In genomic region chr5:169796731-169797130, GRCh38 we compare ENCODE assay signal across 22 cellular contexts.
DNase-seq lines count a peak whose midpoint lies in the region; ATAC-seq lines count a peak whose summit lies in the region.
"Had no signal": no experiment of that assay in that cellular context is flagged by ENCODE, and none has a peak within 500 bp of the region (broad histone marks: within the 10 kb centered on the region; RNA-seq: fewer than 3 reads in every experiment).

No MANE protein-coding gene starts in this region.

- H3K27me3 Mint-ChIP-seq in activated CD4-positive, alpha-beta T cell treated with anti-CD3 and anti-CD28 coated beads, Interleukin-2, amount 10 ng/mL, durations not matched to agents 24 days and 14 days = no peaks in the 10 kb centered on the region
- no peaks in the 10 kb centered on the region for H3K27me3 Mint-ChIP-seq in activated T-helper 2 cell treated with anti-CD3 and anti-CD28 coated beads, Interferon-gamma antibody, Interleukin-2, Interleukin-4, amounts not matched to agents 10 μg/mL and 5 μg/mL and 100 μg/mL, durations not matched to agents 14 hours and 24 hours and 36 hours (ENCODE audit: low read depth)
- H3K27me3 Mint-ChIP-seq in naive B cell = no peaks in the 10 kb centered on the region
- H3K27me3 Mint-ChIP-seq: CD4-positive, CD25-positive, alpha-beta regulatory T cell; dendritic cell treated with granulocyte-macrophage colony-stimulating factor and Interleukin-4, amounts not matched to agents 40 ng/mL and 50 ng/mL, for 4 days had no signal

- DNase-seq in activated CD4-positive, alpha-beta T cell treated with anti-CD3 and anti-CD28 coated beads, Interleukin-2, amount 10 ng/mL, durations not matched to agents 24 days and 14 days = no peak
- no peak for DNase-seq in activated CD4-positive, alpha-beta T cell treated with anti-CD3 and anti-CD28 coated beads, Interleukin-2, amount 50 U/mL, for 4 hours
- DNase-seq in GM23248 (peak; percentile 42), naive B cell (no peak), NCI-H1092 (lab: John Stamatoyannopoulos, UW) (no peak)
- no peak for DNase-seq in activated T-helper 2 cell treated with anti-CD3 and anti-CD28 coated beads, Interferon-gamma antibody, Interleukin-2, Interleukin-4, amounts not matched to agents 10 μg/mL and 5 μg/mL and 100 μg/mL, durations not matched to agents 14 hours and 24 hours and 36 hours (ENCODE audit: low spot score)
- no peak for DNase-seq in effector CD4-positive, alpha-beta T cell
- DNase-seq: activated T-cell treated with anti-CD3 and anti-CD28 coated beads for 4 hours; aorta; CD4-positive, CD25-positive, alpha-beta regulatory T cell; erythroblast; kidney; mucosa of descending colon; NCI-H1105; NCI-H82; RPMI8226; stimulated activated CD4-positive, alpha-beta T cell treated with anti-CD3 and anti-CD28 coated beads, Interleukin-4, amount 100 ng/mL, for 24 hours; SW 1271; trophoblast cell had no signal

- H3K36me3 Mint-ChIP-seq in activated CD4-positive, alpha-beta T cell treated with anti-CD3 and anti-CD28 coated beads, Interleukin-2, amount 10 ng/mL, durations not matched to agents 24 days and 14 days (ENCODE audit: low read depth) = peaks cover 58% of the 10 kb centered on the region
- peaks cover 63% of the 10 kb centered on the region for H3K36me3 Mint-ChIP-seq in activated T-helper 2 cell treated with anti-CD3 and anti-CD28 coated beads, Interferon-gamma antibody, Interleukin-2, Interleukin-4, amounts not matched to agents 10 μg/mL and 5 μg/mL and 100 μg/mL, durations not matched to agents 14 hours and 24 hours and 36 hours (ENCODE audit: low read depth)
- H3K36me3 Mint-ChIP-seq in naive B cell = peaks cover 38 to 40% of the 10 kb centered on the region in 2 donors
- H3K36me3 Mint-ChIP-seq: WTC11 had no signal

- intact Hi-C loops in activated CD4-positive, alpha-beta T cell treated with anti-CD3 and anti-CD28 coated beads, Interleukin-2, amount 10 ng/mL, durations not matched to agents 24 days and 14 days (cut with micrococcal nuclease) = loop anchor here (1.0 kb wide), 1 partner anchor 9 kb away; no protein-coding TSS in a partner anchor
- intact Hi-C loops in activated T-helper 2 cell treated with anti-CD3 and anti-CD28 coated beads, Interferon-gamma antibody, Interleukin-2, Interleukin-4, amounts not matched to agents 10 μg/mL and 5 μg/mL and 100 μg/mL, durations not matched to agents 14 hours and 24 hours and 36 hours (cut with micrococcal nuclease) = no loop called here

- H3K79me2 ChIP-seq in GM23248 (ENCODE audit: insufficient read depth) = no peaks in the 10 kb centered on the region

- no peaks in the 10 kb centered on the region for H3K9me3 ChIP-seq in GM23248 (ENCODE audit: low read depth)
- H3K9me3 ChIP-seq: mucosa of descending colon had no signal

- peaks cover 15% of the 10 kb centered on the region for H3F3A ChIP-seq in GM23248 (ENCODE audit: insufficient read depth)

- no peaks in the 10 kb centered on the region for H3K9me3 Mint-ChIP-seq in activated CD4-positive, alpha-beta T cell treated with anti-CD3 and anti-CD28 coated beads, Interleukin-2, amount 10 ng/mL, durations not matched to agents 24 days and 14 days
- no peaks in the 10 kb centered on the region for H3K9me3 Mint-ChIP-seq in activated T-helper 2 cell treated with anti-CD3 and anti-CD28 coated beads, Interferon-gamma antibody, Interleukin-2, Interleukin-4, amounts not matched to agents 10 μg/mL and 5 μg/mL and 100 μg/mL, durations not matched to agents 14 hours and 24 hours and 36 hours
- no peaks in the 10 kb centered on the region for H3K9me3 Mint-ChIP-seq in naive B cell
- H3K9me3 Mint-ChIP-seq: dendritic cell treated with granulocyte-macrophage colony-stimulating factor and Interleukin-4, amounts not matched to agents 40 ng/mL and 50 ng/mL, for 4 days; WTC11 had no signal

- peaks cover 26% of the 10 kb centered on the region for H3K4me1 Mint-ChIP-seq in activated CD4-positive, alpha-beta T cell treated with anti-CD3 and anti-CD28 coated beads, Interleukin-2, amount 10 ng/mL, durations not matched to agents 24 days and 14 days
- peaks cover 38% of the 10 kb centered on the region for H3K4me1 Mint-ChIP-seq in activated T-helper 2 cell treated with anti-CD3 and anti-CD28 coated beads, Interferon-gamma antibody, Interleukin-2, Interleukin-4, amounts not matched to agents 10 μg/mL and 5 μg/mL and 100 μg/mL, durations not matched to agents 14 hours and 24 hours and 36 hours (ENCODE audit: low read depth)
- peaks cover 5 to 22% (median 9%) of the 10 kb centered on the region in 3 donors for H3K4me1 Mint-ChIP-seq in naive B cell

- peak overlapping the region; percentile 24 for H3K4me3 Mint-ChIP-seq in activated CD4-positive, alpha-beta T cell treated with anti-CD3 and anti-CD28 coated beads, Interleukin-2, amount 10 ng/mL, durations not matched to agents 24 days and 14 days
- H3K4me3 Mint-ChIP-seq in activated T-helper 2 cell treated with anti-CD3 and anti-CD28 coated beads, Interferon-gamma antibody, Interleukin-2, Interleukin-4, amounts not matched to agents 10 μg/mL and 5 μg/mL and 100 μg/mL, durations not matched to agents 14 hours and 24 hours and 36 hours (ENCODE audit: low read depth) = no peak overlapping the region
- H3K4me3 Mint-ChIP-seq in naive B cell = no peak overlapping the region
- H3K4me3 Mint-ChIP-seq: CD4-positive, CD25-positive, alpha-beta regulatory T cell; dendritic cell treated with granulocyte-macrophage colony-stimulating factor and Interleukin-4, amounts not matched to agents 40 ng/mL and 50 ng/mL, for 4 days; WTC11 had no signal

- H3K27ac Mint-ChIP-seq in activated CD4-positive, alpha-beta T cell treated with anti-CD3 and anti-CD28 coated beads, Interleukin-2, amount 10 ng/mL, durations not matched to agents 24 days and 14 days = peak overlapping the region; percentile 77
- H3K27ac Mint-ChIP-seq in activated T-helper 2 cell treated with anti-CD3 and anti-CD28 coated beads, Interferon-gamma antibody, Interleukin-2, Interleukin-4, amounts not matched to agents 10 μg/mL and 5 μg/mL and 100 μg/mL, durations not matched to agents 14 hours and 24 hours and 36 hours = peak overlapping the region; percentile 48
- H3K27ac Mint-ChIP-seq in naive B cell = peak overlapping the region in 5 of 6 donors; percentile 0 to 70 (median 24)
- H3K27ac Mint-ChIP-seq: dendritic cell treated with granulocyte-macrophage colony-stimulating factor and Interleukin-4, amounts not matched to agents 40 ng/mL and 50 ng/mL, for 4 days; WTC11 had no signal

- H3K4me3 ChIP-seq in GM23248 = no peak overlapping the region
- H3K4me3 ChIP-seq: mucosa of descending colon had no signal

- WGBS in GM23248 (ENCODE audit: low coverage in 1 of 2, low lambda C conversion rate in 2 of 2, missing lambda C conversion rate in 2 of 2), 2 experiments = 85 to 92% methylated on average over 2 of the region's 2 CpGs

- no peak overlapping the region for H3K9ac ChIP-seq in GM23248

- H3K36me3 ChIP-seq in GM23248 (ENCODE audit: low read depth) = no peaks in the 10 kb centered on the region

- H3K4me2 ChIP-seq in GM23248 (ENCODE audit: unreplicated experiment) = no peak overlapping the region

- no peaks in the 10 kb centered on the region for H3K27me3 ChIP-seq in GM23248 (replicated peaks; ENCODE audit: insufficient read depth)

- H3K9me2 ChIP-seq in GM23248 (ENCODE audit: insufficient read depth) = no peaks in the 10 kb centered on the region

- no peak overlapping the region for H2AFZ ChIP-seq in GM23248

- H3K4me1 ChIP-seq in GM23248 (ENCODE audit: insufficient read depth) = peaks cover 21% of the 10 kb centered on the region

- H3K27ac ChIP-seq in GM23248 = no peak overlapping the region

- H4K20me1 ChIP-seq in GM23248 (ENCODE audit: insufficient read depth) = no peaks in the 10 kb centered on the region

- ATAC-seq in naive B cell (ENCODE audit: low read depth in 2 of 2) (no peak), GM21515 (IDR thresholded peaks at IDR 0.05; ENCODE audit: unreplicated experiment) (no peak)
- ATAC-seq: mucosa of descending colon, WTC11 had no signal

- in situ Hi-C loops in GM23248 (cut with MboI) = no loop called here

Comparison
In these comparisons a context has a peak if more than half of its experiments do, and no peak if none do; other contexts are left out.
1. H3K27ac Mint-ChIP-seq: peak in every context shown above with its lines; median percentile 77 in activated CD4-positive, alpha-beta T cell treated with anti-CD3 and anti-CD28 coated beads, Interleukin-2, amount 10 ng/mL, durations not matched to agents 24 days and 14 days; 48 in activated T-helper 2 cell treated with anti-CD3 and anti-CD28 coated beads, Interferon-gamma antibody, Interleukin-2, Interleukin-4, amounts not matched to agents 10 μg/mL and 5 μg/mL and 100 μg/mL, durations not matched to agents 14 hours and 24 hours and 36 hours; 24 in naive B cell.